Comparison of ENCODE assay signal across 21 cellular contexts in the genomic region with DNA sequence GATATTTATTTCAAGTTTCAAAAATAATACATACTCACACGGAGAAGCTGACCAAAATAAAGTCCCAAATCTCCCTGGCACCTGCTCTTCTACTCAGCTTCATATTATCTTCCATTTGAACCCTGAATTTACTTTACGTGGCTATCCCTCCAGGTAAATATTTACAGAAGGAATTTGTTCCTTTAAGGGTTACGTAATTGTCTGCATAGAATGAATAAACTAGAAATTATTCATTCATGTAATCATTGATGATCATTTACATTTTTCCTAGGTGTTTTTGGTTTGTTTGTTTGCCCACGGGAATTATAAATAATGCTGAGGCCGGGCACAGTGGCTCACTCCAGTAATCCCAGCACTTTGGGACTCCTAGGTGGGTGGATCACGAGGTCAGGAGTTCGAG.
DNase-seq lines count a peak whose midpoint lies in the region; ATAC-seq and TF ChIP-seq lines count a peak whose summit lies in the region.
"Had no signal": no experiment of that assay in that cellular context is flagged by ENCODE, and none has a peak within 500 bp of the region (broad histone marks: within the 10 kb centered on the region; RNA-seq: fewer than 3 reads in every experiment).

No MANE protein-coding gene starts in this region.

- no peak overlapping the region for H3K4me3 ChIP-seq in upper lobe of left lung
- H3K4me3 ChIP-seq: BLaER1 treated with 17β-estradiol and CSF1 and Interleukin-3, amounts not matched to agents 10 nM and 100 nM; GM12878 had no signal

- H3K36me3 ChIP-seq in upper lobe of left lung = no peaks in the 10 kb centered on the region
- H3K36me3 ChIP-seq: BLaER1 treated with 17β-estradiol and CSF1 and Interleukin-3, amounts not matched to agents 10 nM and 100 nM had no signal

- ATAC-seq in left colon (no peak), upper lobe of left lung (ENCODE audit: low FRiP score in 2 of 2) (no peak)
- ATAC-seq: CD8-positive, alpha-beta T cell; GM12878 had no signal

- no peaks in the 10 kb centered on the region for H3K27me3 ChIP-seq in upper lobe of left lung
- H3K27me3 ChIP-seq: BLaER1 treated with 17β-estradiol and CSF1 and Interleukin-3, amounts not matched to agents 10 nM and 100 nM had no signal

- WGBS in upper lobe of left lung, 2 donors = 86 to 87% methylated on average over 7 of the region's 7 CpGs

- no peaks in the 10 kb centered on the region for H3K9me3 ChIP-seq in upper lobe of left lung
- H3K9me3 ChIP-seq: BLaER1 treated with 17β-estradiol and CSF1 and Interleukin-3, amounts not matched to agents 10 nM and 100 nM; Caco-2 had no signal

- TF ChIP-seq EP300 in upper lobe of left lung (IDR thresholded peaks at IDR 0.05) = no peak

- TF ChIP-seq POLR2A in upper lobe of left lung (IDR thresholded peaks at IDR 0.05) = no peak

- DNase-seq in DMS53 (lab: John Stamatoyannopoulos, UW) (peak; percentile 21), DMS53 treated with DMSO at 0.1 percent for 48 hours (lab: John Stamatoyannopoulos, UW; ENCODE audit: unreplicated experiment) (no peak), NCI-H69 (lab: John Stamatoyannopoulos, UW) (peak; percentile 62), NCI-H748 treated with DMSO at 0.1 percent for 48 hours (lab: John Stamatoyannopoulos, UW) (peak; percentile 73), NCI-H345 treated with DMSO at 0.1 percent for 48 hours (lab: John Stamatoyannopoulos, UW; ENCODE audit: unreplicated experiment) (no peak), left colon (no peak), upper lobe of left lung (no peak)
- DNase-seq: 8988T; AML-193; Caco-2; CD4-positive, alpha-beta T cell; CD8-positive, alpha-beta T cell; DMS 273 treated with DMSO at 0.1 percent for 48 hours; DMS153; DMS79; DND-41; EL; GDM1 had no signal

- H3K27ac ChIP-seq in upper lobe of left lung = no peak overlapping the region
- H3K27ac ChIP-seq: BLaER1 treated with 17β-estradiol and CSF1 and Interleukin-3, amounts not matched to agents 10 nM and 100 nM; C4-2B had no signal

- TF ChIP-seq CTCF in upper lobe of left lung (IDR thresholded peaks at IDR 0.05) = no peak

- no peaks in the 10 kb centered on the region for H3K4me1 ChIP-seq in upper lobe of left lung
- H3K4me1 ChIP-seq: BLaER1 treated with 17β-estradiol and CSF1 and Interleukin-3, amounts not matched to agents 10 nM and 100 nM; Caco-2 had no signal

- intact Hi-C loops in left colon (cut with DNase I, micrococcal nuclease) = no loop called here

Comparison
In these comparisons a context has a peak if more than half of its experiments do, and no peak if none do; other contexts are left out.
1. DNase-seq: peak in DMS53 (single experiment), NCI-H69 (single experiment) and NCI-H748 treated with DMSO at 0.1 percent for 48 hours (single experiment); none in DMS53 treated with DMSO at 0.1 percent for 48 hours (single experiment), NCI-H345 treated with DMSO at 0.1 percent for 48 hours (single experiment), left colon (0 of 2) and upper lobe of left lung (0 of 2).